Comparison of ENCODE assay signal across 17 cellular contexts in the genomic region with DNA sequence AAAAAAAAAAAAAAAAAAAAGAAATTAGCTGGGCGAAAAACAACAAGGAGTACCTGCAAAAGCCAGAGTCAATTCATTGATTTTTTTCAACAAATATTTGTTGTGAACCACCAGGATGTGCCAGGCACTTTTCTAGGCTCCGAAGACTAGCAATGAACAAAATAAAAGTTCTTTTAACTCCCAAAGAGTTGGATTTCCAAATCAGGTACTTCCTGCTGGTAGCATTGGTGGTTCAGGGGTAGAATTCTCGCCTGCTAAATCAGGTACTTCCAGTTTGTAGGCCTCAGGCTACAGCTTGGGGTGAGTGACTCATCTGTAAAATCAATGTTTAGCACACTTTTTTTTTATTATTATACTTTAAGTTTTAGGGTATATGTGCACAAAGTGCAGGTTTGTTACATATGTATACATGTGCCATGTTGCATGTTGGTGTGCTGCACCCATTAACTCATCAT. TPM values are rescaled to one million over a fixed set of nuclear protein-coding genes. Genes with fewer than 3 reads are reported as not detected.
A peak's percentile ranks its signal among the peaks of the same experiment; 100 is the strongest.
DNase-seq lines count a peak whose midpoint lies in the region; ATAC-seq and TF ChIP-seq lines count a peak whose summit lies in the region.
"Had no signal": no experiment of that assay in that cellular context is flagged by ENCODE, and none has a peak within 500 bp of the region (broad histone marks: within the 10 kb centered on the region; RNA-seq: fewer than 3 reads in every experiment).

No MANE protein-coding gene starts in this region.

- CTCF ChIA-PET in Calu3 (lab: Charles Lee), result interaction anchor here (0.6 to 3.4 kb wide), 22 partner anchors 10 to 239 kb away, joined by 3 to 145 read pairs (median 8); a partner anchor contains a TSS

- H3K4me3 ChIP-seq in suprapubic skin, result no peak overlapping the region

- no peaks in the 10 kb centered on the region for H3K9me3 Mint-ChIP-seq in Calu3 (ENCODE audit: low read depth, unreplicated experiment)
- no peaks in the 10 kb centered on the region for H3K9me3 Mint-ChIP-seq in activated T-helper 17 cell treated with anti-CD3 and anti-CD28 coated beads, Interleukin-2, amount 50 U/mL, for 72 hours
- H3K9me3 Mint-ChIP-seq: activated B cell treated with CpG ODN at 0.5 μM for 24 hours; activated naive CD8-positive, alpha-beta T cell treated with anti-CD3 and anti-CD28 coated beads, Interleukin-2, amount 10 ng/mL, durations not matched to agents 7 days and 5 days; central memory CD8-positive, alpha-beta T cell; T-cell had no signal

- intact Hi-C loops in Calu3 (cut with micrococcal nuclease; ENCODE audit: unreplicated experiment), result loop anchor here (1.0 to 5.0 kb wide), 5 partner anchors 34 to 165 kb away; no protein-coding TSS in a partner anchor

- no peaks in the 10 kb centered on the region for H3K9me3 ChIP-seq in suprapubic skin

- TF ChIP-seq CTCF in Calu3 (IDR thresholded peaks at IDR 0.05; ENCODE audit: unreplicated experiment) (peak; percentile 50), suprapubic skin (IDR thresholded peaks at IDR 0.05) (no peak)

- peak; percentile 52 for ATAC-seq in activated T-helper 17 cell treated with anti-CD3 and anti-CD28 coated beads, Interleukin-2, amount 50 U/mL, for 72 hours (replicated peaks)
- no peak for ATAC-seq in HG02970 (IDR thresholded peaks at IDR 0.05; ENCODE audit: low FRiP score, unreplicated experiment)

- H3K4me1 ChIP-seq in suprapubic skin, result peaks cover 16% of the 10 kb centered on the region

- no TSS peak for BruUV-seq in Calu3 (replicated peaks; lab: Mats Ljungman, UMichigan)

- peaks cover 43% of the 10 kb centered on the region for H3K4me1 Mint-ChIP-seq in Calu3 (ENCODE audit: low read depth, unreplicated experiment)
- H3K4me1 Mint-ChIP-seq in activated T-helper 17 cell treated with anti-CD3 and anti-CD28 coated beads, Interleukin-2, amount 50 U/mL, for 72 hours, result peaks cover 21% of the 10 kb centered on the region

- no peaks in the 10 kb centered on the region for H3K27me3 Mint-ChIP-seq in Calu3 (ENCODE audit: unreplicated experiment)
- H3K27me3 Mint-ChIP-seq in activated T-helper 17 cell treated with anti-CD3 and anti-CD28 coated beads, Interleukin-2, amount 50 U/mL, for 72 hours, result no peaks in the 10 kb centered on the region
- H3K27me3 Mint-ChIP-seq: activated B cell treated with CpG ODN at 0.5 μM for 24 hours; activated naive CD8-positive, alpha-beta T cell treated with anti-CD3 and anti-CD28 coated beads, Interleukin-2, amount 10 ng/mL, durations not matched to agents 7 days and 5 days; central memory CD8-positive, alpha-beta T cell; T-cell had no signal

- H3K36me3 Mint-ChIP-seq in Calu3 (ENCODE audit: insufficient read depth, unreplicated experiment), result peaks cover 51% of the 10 kb centered on the region
- H3K36me3 Mint-ChIP-seq in activated T-helper 17 cell treated with anti-CD3 and anti-CD28 coated beads, Interleukin-2, amount 50 U/mL, for 72 hours (ENCODE audit: low read depth), result peaks cover 63% of the 10 kb centered on the region

- peaks cover 5% of the 10 kb centered on the region for H3K36me3 ChIP-seq in suprapubic skin

- WGBS in suprapubic skin, result 63% methylated on average over 3 of the region's 3 CpGs

- DNase-seq in Calu3 (peak; percentile 83), HT-29 (ENCODE audit: low spot score) (peak; percentile 61), left kidney (ENCODE audit: low read depth, low spot score) (peak; percentile 15), caudate nucleus (lab: John Stamatoyannopoulos, UW) (no peak), suprapubic skin (ENCODE audit: low spot score in 2 of 2) (no peak), COLO668 (lab: John Stamatoyannopoulos, UW; ENCODE audit: unreplicated experiment) (no peak)
- DNase-seq: activated B cell treated with CpG ODN at 0.5 μM for 24 hours; activated naive CD8-positive, alpha-beta T cell treated with anti-CD3 and anti-CD28 coated beads, Interleukin-2, amount 10 ng/mL, durations not matched to agents 7 days and 5 days; activated T-cell treated with anti-CD3 and anti-CD28 coated beads for 4 hours; DMS153; effector memory CD4-positive, alpha-beta T cell; NCI-H2227 treated with DMSO at 0.1 percent for 48 hours; stimulated activated CD4-positive, alpha-beta T cell treated with anti-CD3 and anti-CD28 coated beads, Interleukin-4, amount 100 ng/mL, for 4 hours; T-cell had no signal

- peak overlapping the region; percentile 87 for H3K27ac Mint-ChIP-seq in Calu3 (ENCODE audit: unreplicated experiment)
- H3K27ac Mint-ChIP-seq in activated T-helper 17 cell treated with anti-CD3 and anti-CD28 coated beads, Interleukin-2, amount 50 U/mL, for 72 hours, result no peak overlapping the region
- H3K27ac Mint-ChIP-seq: activated B cell treated with CpG ODN at 0.5 μM for 24 hours had no signal

- no peak for TF ChIP-seq EP300 in suprapubic skin (IDR thresholded peaks at IDR 0.05)

- TF ChIP-seq POLR2A in suprapubic skin (IDR thresholded peaks at IDR 0.05), result no peak

- peak overlapping the region; percentile 44 for H3K4me3 Mint-ChIP-seq in Calu3 (ENCODE audit: low read depth, unreplicated experiment)
- no peak overlapping the region for H3K4me3 Mint-ChIP-seq in activated T-helper 17 cell treated with anti-CD3 and anti-CD28 coated beads, Interleukin-2, amount 50 U/mL, for 72 hours
- H3K4me3 Mint-ChIP-seq: activated B cell treated with CpG ODN at 0.5 μM for 24 hours; activated naive CD8-positive, alpha-beta T cell treated with anti-CD3 and anti-CD28 coated beads, Interleukin-2, amount 10 ng/mL, durations not matched to agents 7 days and 5 days; central memory CD8-positive, alpha-beta T cell; T-cell had no signal

- H3K27ac ChIP-seq in caudate nucleus (ENCODE audit: low read depth, low read length) (no peak overlapping the region), suprapubic skin (no peak overlapping the region)

- no peaks in the 10 kb centered on the region for H3K27me3 ChIP-seq in suprapubic skin

RNA-seq across cellular contexts. Expression of a gene that starts 10.9 kb away (rescaled TPM):
- total RNA-seq in Calu3 (2022), result 260 and 280 TPM in 2 replicates
- 321 and 357 TPM in 2 replicates for total RNA-seq in HT-29 (2014; rRNA removed; shearing (Covaris generic))
- 100 to 1,000 TPM; 176 to 260 TPM for total RNA-seq in activated T-helper 17 cell treated with anti-CD3 and anti-CD28 coated beads, Interleukin-2, amount 50 U/mL, for 72 hours
- total RNA-seq in suprapubic skin, result 100 to 1,000 TPM in 3 of 4 donors, 10 to 100 TPM in 1; 61.5 to 137 (median 118) TPM

RNA-seq across cellular contexts. Expression of a gene that starts 52.1 kb away (rescaled TPM):
- total RNA-seq in Calu3 (2022) (166 and 175 TPM in 2 replicates), suprapubic skin (10 to 100 TPM; 48.2 to 66.7 (median 49.5) TPM)
- 38.2 and 39.2 TPM in 2 replicates for total RNA-seq in HT-29 (2014; rRNA removed; shearing (Covaris generic))
- 10 to 100 TPM; 70.0 to 92.2 TPM for total RNA-seq in activated T-helper 17 cell treated with anti-CD3 and anti-CD28 coated beads, Interleukin-2, amount 50 U/mL, for 72 hours

Comparison
In these comparisons a context has a peak if more than half of its experiments do, and no peak if none do; other contexts are left out.
1. DNase-seq: peak in Calu3 (single experiment), HT-29 (single experiment) and left kidney (single experiment); none in caudate nucleus (0 of 61), suprapubic skin (0 of 2) and COLO668 (single experiment).